8 cellular contexts compared by ENCODE assay signal in genomic region chr6:28686446-28687027, GRCh38.
DNase-seq lines count a peak whose midpoint lies in the region; FAIRE-seq and TF ChIP-seq lines count a peak whose summit lies in the region.
"Not testable (repeated sequence)": the region's sequence is repeated elsewhere in the genome, so short reads cannot be mapped to it uniquely, and the experiment has no call there.

No MANE protein-coding gene starts in this region.

- not testable (repeated sequence) for H2AFZ ChIP-seq in neural cell (ENCODE audit: low read depth, low read length)

- not testable (repeated sequence) for H3K4me3 ChIP-seq in ascending aorta
- H3K4me3 ChIP-seq in neural cell (ENCODE audit: low read length) = peak overlapping the region; percentile 33

- H3K9ac ChIP-seq in neural cell (ENCODE audit: low read length) = not testable (repeated sequence)

- TF ChIP-seq EP300 in neural cell (conservative IDR thresholded peaks at IDR 0.05; ENCODE audit: poor library complexity, severe bottlenecking) = not testable (repeated sequence)

- not testable (repeated sequence) for H3K27me3 ChIP-seq in ascending aorta; neural cell (ENCODE audit: insufficient read depth, low read depth, low read length)

- not testable (repeated sequence) for H4K20me1 ChIP-seq in neural cell (ENCODE audit: insufficient read depth)

- not testable (repeated sequence) for H3K9me3 ChIP-seq in ascending aorta; neural cell (ENCODE audit: low read length)

- H3K79me2 ChIP-seq in neural cell (replicated peaks; ENCODE audit: insufficient read depth, low read length) = not testable (repeated sequence)

- not testable (repeated sequence) for H3K27ac ChIP-seq in ascending aorta; neural cell (ENCODE audit: low read length)

- H3K4me2 ChIP-seq in neural cell (ENCODE audit: low read length) = not testable (repeated sequence)

- H3K9me2 ChIP-seq in neural cell (ENCODE audit: insufficient read depth, low read length) = not testable (repeated sequence)

- H3K36me3 ChIP-seq in ascending aorta; neural cell (ENCODE audit: insufficient read depth, low read length): not testable (repeated sequence)

- intact Hi-C loops in ascending aorta (cut with DNase I) = loop anchor here (1.0 to 5.0 kb wide), 2 partner anchors 331 to 901 kb away; partner anchors contain the start of gene OR2H2

- not testable (repeated sequence) for H3K4me1 ChIP-seq in ascending aorta

- H3F3A ChIP-seq in neural cell (ENCODE audit: insufficient read depth, low read length, poor library complexity, severe bottlenecking) = not testable (repeated sequence)

- not testable (repeated sequence) for DNase-seq in D721Med (ENCODE audit: insufficient read length, low spot score); ascending aorta (ENCODE audit: low spot score in 2 of 2)
- DNase-seq in HT1080 (ENCODE audit: low read depth) (peak; percentile 48), NCI-H446 treated with DMSO at 0.1 percent for 48 hours (lab: John Stamatoyannopoulos, UW) (peak; percentile 29), T-helper 2 cell (peak in 3 of 5 experiments; percentile 10 to 44 (median 26)), germinal center (ENCODE audit: low spot score) (peak; percentile 24), stromal cell of bone marrow (ENCODE audit: low read depth) (peak; percentile 42)

- TF ChIP-seq CTCF in D721Med (IDR thresholded peaks at IDR 0.05; ENCODE audit: insufficient read depth, missing control alignments) (peak; percentile 70), ascending aorta (IDR thresholded peaks at IDR 0.05) (peak; percentile 59 to 80 (median 75)), neural cell (IDR thresholded peaks at IDR 0.05; ENCODE audit: poor library complexity, severe bottlenecking) (peak; percentile 85)

- TF ChIP-seq RAD21 in neural cell (conservative IDR thresholded peaks at IDR 0.05) = peak; percentile 77

- not testable (repeated sequence) for FAIRE-seq in D721Med (lab: Jason Lieb, UNC)

TF ChIP-seq in neural cell, 6 proteins besides CTCF, POLR2A, EP300 and RAD21:
- peak; percentile 87 for TF ChIP-seq SMC3 (conservative IDR thresholded peaks at IDR 0.05; ENCODE audit: poor library complexity)
